3 cellular contexts compared by ENCODE assay signal in genomic region chr12:124668602-124669001, GRCh38.
TF ChIP-seq lines count a peak whose summit lies in the region.

No MANE protein-coding gene starts in this region.

TF ChIP-seq in A549, 52 proteins besides CTCF, POLR2A, EP300 and RAD21 (continued from another document):
- TF ChIP-seq USF2 (IDR thresholded peaks at IDR 0.05) = peak; percentile 12; the same call in 1 of the 2 replicates
- TF ChIP-seq HOXB5 (CRISPR knock-in tag; IDR thresholded peaks at IDR 0.05) = no peak

TF ChIP-seq in endothelial cell of umbilical vein, 7 proteins besides CTCF, POLR2A, EP300 and RAD21 (continued from another document):
- TF ChIP-seq EZH2 (IDR thresholded peaks at IDR 0.05; ENCODE audit: borderline replicate concordance, low read depth, low read length, severe bottlenecking) (no peak), GATA2 (IDR thresholded peaks at IDR 0.05; ENCODE audit: insufficient read depth, insufficient read length, low read depth, low read length) (no peak), MYC (IDR thresholded peaks at IDR 0.05; ENCODE audit: low read depth, low read length) (no peak), POLR2AphosphoS5 (IDR thresholded peaks at IDR 0.05; ENCODE audit: insufficient read depth, low read depth, low read length) (no peak)
- TF ChIP-seq, protein P1, sequence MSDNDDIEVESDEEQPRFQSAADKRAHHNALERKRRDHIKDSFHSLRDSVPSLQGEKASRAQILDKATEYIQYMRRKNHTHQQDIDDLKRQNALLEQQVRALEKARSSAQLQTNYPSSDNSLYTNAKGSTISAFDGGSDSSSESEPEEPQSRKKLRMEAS (IDR thresholded peaks at IDR 0.05; ENCODE audit: insufficient read depth, insufficient read length) = no peak

TF ChIP-seq in GM23338, 12 proteins besides CTCF, POLR2A, EP300 and RAD21 (continued from another document):
- TF ChIP-seq REST (IDR thresholded peaks at IDR 0.05; ENCODE audit: unreplicated experiment) (no peak), JUNB (IDR thresholded peaks at IDR 0.05; ENCODE audit: unreplicated experiment) (no peak), POLR2AphosphoS5 (IDR thresholded peaks at IDR 0.05; ENCODE audit: low read depth) (no peak), ZNF462 (CRISPR knock-in tag; IDR thresholded peaks at IDR 0.05) (no peak), CREB1 (CRISPR knock-in tag; IDR thresholded peaks at IDR 0.05; ENCODE audit: low read depth) (no peak), STAT1 (IDR thresholded peaks at IDR 0.05; ENCODE audit: unreplicated experiment) (no peak), EZH2phosphoT487 (IDR thresholded peaks at IDR 0.05; ENCODE audit: unreplicated experiment) (no peak), ZNF114 (CRISPR knock-in tag; IDR thresholded peaks at IDR 0.05) (no peak), NANOG (IDR thresholded peaks at IDR 0.05; ENCODE audit: borderline replicate concordance) (no peak), ZNF331 (CRISPR knock-in tag; IDR thresholded peaks at IDR 0.05; ENCODE audit: low read depth) (no peak)
- TF ChIP-seq, protein P2, sequence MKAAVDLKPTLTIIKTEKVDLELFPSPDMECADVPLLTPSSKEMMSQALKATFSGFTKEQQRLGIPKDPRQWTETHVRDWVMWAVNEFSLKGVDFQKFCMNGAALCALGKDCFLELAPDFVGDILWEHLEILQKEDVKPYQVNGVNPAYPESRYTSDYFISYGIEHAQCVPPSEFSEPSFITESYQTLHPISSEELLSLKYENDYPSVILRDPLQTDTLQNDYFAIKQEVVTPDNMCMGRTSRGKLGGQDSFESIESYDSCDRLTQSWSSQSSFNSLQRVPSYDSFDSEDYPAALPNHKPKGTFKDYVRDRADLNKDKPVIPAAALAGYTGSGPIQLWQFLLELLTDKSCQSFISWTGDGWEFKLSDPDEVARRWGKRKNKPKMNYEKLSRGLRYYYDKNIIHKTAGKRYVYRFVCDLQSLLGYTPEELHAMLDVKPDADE (IDR thresholded peaks at IDR 0.05) = no peak
